Comparison of ENCODE assay signal across 21 cellular contexts in genomic region chr12:62694632-62695031, GRCh38.
DNase-seq lines count a peak whose midpoint lies in the region; ATAC-seq and TF ChIP-seq lines count a peak whose summit lies in the region.
"Had no signal": no experiment of that assay in that cellular context is flagged by ENCODE, and none has a peak within 500 bp of the region (broad histone marks: within the 10 kb centered on the region; RNA-seq: fewer than 3 reads in every experiment).

No MANE protein-coding gene starts in this region.

- H3K4me3 ChIP-seq in GM12865 (ENCODE audit: low read depth, low read length), result no peak overlapping the region
- H3K4me3 ChIP-seq in PC-9, result no peak overlapping the region
- H3K4me3 ChIP-seq: ascending aorta; BLaER1 treated with 17β-estradiol and CSF1 and Interleukin-3, amounts not matched to agents 10 nM and 100 nM; heart right ventricle had no signal

- TF ChIP-seq CTCF in GM12865 (IDR thresholded peaks at IDR 0.05; ENCODE audit: insufficient read depth, low read depth, low read length, missing control alignments) (no peak), PC-9 (conservative IDR thresholded peaks at IDR 0.05) (no peak)

- no peak overlapping the region for H3K27ac Mint-ChIP-seq in activated CD4-positive, alpha-beta T cell treated with anti-CD3 and anti-CD28 coated beads for 36 hours
- H3K27ac Mint-ChIP-seq: activated naive CD4-positive, alpha-beta T cell treated with anti-CD3 and anti-CD28 coated beads for 36 hours; immature natural killer cell had no signal

- no peaks in the 10 kb centered on the region for H3K4me1 Mint-ChIP-seq in activated CD4-positive, alpha-beta T cell treated with anti-CD3 and anti-CD28 coated beads for 36 hours
- H3K4me1 Mint-ChIP-seq: immature natural killer cell had no signal

- H3K36me3 Mint-ChIP-seq in activated CD4-positive, alpha-beta T cell treated with anti-CD3 and anti-CD28 coated beads for 36 hours (ENCODE audit: low read depth), result no peaks in the 10 kb centered on the region
- H3K36me3 Mint-ChIP-seq: immature natural killer cell had no signal

- H3K79me2 ChIP-seq in PC-9 (ENCODE audit: low read depth), result no peaks in the 10 kb centered on the region

- intact Hi-C loops in PC-9 (cut with micrococcal nuclease; ENCODE audit: unreplicated experiment), result no loop called here
- intact Hi-C loops in activated CD4-positive, alpha-beta T cell treated with anti-CD3 and anti-CD28 coated beads for 36 hours (cut with DNase I, micrococcal nuclease), result no loop called here

- H3K36me3 ChIP-seq in PC-9 (ENCODE audit: low read depth), result 0 out of 2 replicates have a peak, but pooled peaks cover 3% of the 10 kb centered on the region
- H3K36me3 ChIP-seq: ascending aorta; BLaER1 treated with 17β-estradiol and CSF1 and Interleukin-3, amounts not matched to agents 10 nM and 100 nM had no signal

- POLR2A ChIA-PET in PC-9 (lab: Charles Lee; ENCODE audit: unreplicated experiment), result interaction anchor here (0.5 kb wide), 1 partner anchor 9 kb away, joined by 3 read pairs; no protein-coding TSS in a partner anchor
- POLR2A ChIA-PET in activated CD4-positive, alpha-beta T cell treated with anti-CD3 and anti-CD28 coated beads for 36 hours (lab: Charles Lee), result no interaction called here

- H4K20me1 ChIP-seq in PC-9 (ENCODE audit: insufficient read depth), result no peaks in the 10 kb centered on the region
- H4K20me1 ChIP-seq: BLaER1 treated with 17β-estradiol and CSF1 and Interleukin-3, amounts not matched to agents 10 nM and 100 nM had no signal

- H3K4me3 Mint-ChIP-seq in activated CD4-positive, alpha-beta T cell treated with anti-CD3 and anti-CD28 coated beads for 36 hours, result no peak overlapping the region
- H3K4me3 Mint-ChIP-seq: activated naive CD4-positive, alpha-beta T cell treated with anti-CD3 and anti-CD28 coated beads for 36 hours; immature natural killer cell had no signal

- H3K4me2 ChIP-seq in PC-9, result no peak overlapping the region

- H3K4me1 ChIP-seq in PC-9 (replicated peaks; ENCODE audit: insufficient read depth), result peaks cover 11% of the 10 kb centered on the region; the same call in 1 of the 2 replicates

- H3K27me3 Mint-ChIP-seq in activated CD4-positive, alpha-beta T cell treated with anti-CD3 and anti-CD28 coated beads for 36 hours, result no peaks in the 10 kb centered on the region

- H3K9me2 ChIP-seq in PC-9 (ENCODE audit: insufficient read depth), result no peaks in the 10 kb centered on the region

- no peaks in the 10 kb centered on the region for H3K9me3 ChIP-seq in PC-9 (ENCODE audit: insufficient read depth, low read depth)
- H3K9me3 ChIP-seq: ascending aorta, heart right ventricle had no signal

- H3K27ac ChIP-seq in PC-9, result no peak overlapping the region
- H3K27ac ChIP-seq: BLaER1 treated with 17β-estradiol and CSF1 and Interleukin-3, amounts not matched to agents 10 nM and 100 nM had no signal

- DNase-seq in GM12865 (ENCODE audit: low read depth), result peak; percentile 20
- no peak for DNase-seq in NCI-H1105 treated with DMSO at 0.1 percent for 48 hours (lab: John Stamatoyannopoulos, UW)
- DNase-seq in PC-9, result no peak
- no peak for DNase-seq in activated CD4-positive, alpha-beta T cell treated with anti-CD3 and anti-CD28 coated beads for 36 hours
- no peak for DNase-seq in DMS153 treated with DMSO at 0.1 percent for 48 hours (lab: John Stamatoyannopoulos, UW; ENCODE audit: unreplicated experiment)
- DNase-seq: activated CD4-positive, alpha-beta T cell treated with anti-CD3 and anti-CD28 coated beads, Interleukin-2, amount 50 U/mL, for 4 hours; activated naive CD4-positive, alpha-beta T cell treated with anti-CD3 and anti-CD28 coated beads for 36 hours; H7; heart right ventricle; immature natural killer cell; NCI-H2081 treated with DMSO at 0.1 percent for 48 hours; NCI-H510A treated with DMSO at 0.1 percent for 48 hours; nucleus accumbens; right cardiac atrium; stimulated activated naive CD4-positive, alpha-beta T cell; trophoblast cell had no signal

- no peaks in the 10 kb centered on the region for H3K27me3 ChIP-seq in PC-9 (ENCODE audit: insufficient read depth, low read depth)
- H3K27me3 ChIP-seq: ascending aorta; BLaER1 treated with 17β-estradiol and CSF1 and Interleukin-3, amounts not matched to agents 10 nM and 100 nM; heart right ventricle had no signal

- ATAC-seq in GM19324 (IDR thresholded peaks at IDR 0.05; ENCODE audit: low FRiP score, unreplicated experiment) (peak; percentile 85), GM21717 (IDR thresholded peaks at IDR 0.05; ENCODE audit: unreplicated experiment) (peak; percentile 67), HG03159 (IDR thresholded peaks at IDR 0.05; ENCODE audit: unreplicated experiment) (peak; percentile 85)
- ATAC-seq in activated CD4-positive, alpha-beta T cell treated with anti-CD3 and anti-CD28 coated beads for 36 hours, result no peak
- ATAC-seq: heart right ventricle, right cardiac atrium had no signal

- H3K9me3 Mint-ChIP-seq in activated CD4-positive, alpha-beta T cell treated with anti-CD3 and anti-CD28 coated beads for 36 hours (ENCODE audit: low read depth), result no peaks in the 10 kb centered on the region
- H3K9me3 Mint-ChIP-seq: activated naive CD4-positive, alpha-beta T cell treated with anti-CD3 and anti-CD28 coated beads for 36 hours had no signal

- no peaks in the 10 kb centered on the region for H3F3A ChIP-seq in PC-9 (ENCODE audit: insufficient read depth, low read depth)

- CTCF ChIA-PET in PC-9 (lab: Charles Lee), result no interaction called here
- CTCF ChIA-PET in activated CD4-positive, alpha-beta T cell treated with anti-CD3 and anti-CD28 coated beads for 36 hours (lab: Charles Lee), result no interaction called here

- no TSS peak for BruUV-seq in PC-9 (replicated peaks; lab: Mats Ljungman, UMichigan)

- no peak overlapping the region for H2AFZ ChIP-seq in PC-9
